ENCODE assay signal across 1 cellular context in the genomic region with DNA sequence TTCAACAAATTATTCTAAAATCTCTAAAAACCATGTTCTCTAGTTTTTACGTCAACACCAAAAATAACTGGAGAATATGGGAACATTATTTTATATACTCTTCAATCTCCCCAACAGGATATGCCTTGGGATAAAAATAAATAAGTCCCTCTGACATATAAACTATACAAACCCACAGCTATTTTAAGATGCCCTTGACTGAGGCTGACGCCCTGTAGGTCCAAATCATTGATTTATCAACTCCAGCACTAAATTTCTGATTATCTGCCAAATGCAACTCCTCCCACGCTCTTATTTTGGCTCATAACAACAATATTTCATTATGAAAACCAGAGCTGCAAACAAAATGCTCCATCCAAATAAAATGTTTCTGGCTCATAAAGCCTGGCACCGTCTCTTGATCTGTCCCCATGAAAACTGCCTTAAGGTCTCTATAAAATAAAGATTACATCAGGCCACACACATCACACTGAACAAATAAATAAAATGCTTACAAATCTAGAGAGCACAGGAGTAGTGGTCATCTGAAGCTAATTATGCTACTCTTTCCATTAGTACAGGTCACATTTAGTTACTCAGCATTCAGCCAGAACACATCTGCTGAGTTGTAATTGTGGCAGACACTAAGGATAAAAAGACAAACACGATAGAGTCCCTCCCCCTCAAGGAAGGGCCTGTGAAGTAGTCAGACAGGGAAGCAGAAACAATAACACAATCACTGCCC.
TF ChIP-seq lines count a peak whose summit lies in the region.

No MANE protein-coding gene starts in this region.

TF ChIP-seq in HepG2, 621 proteins besides CTCF, POLR2A, EP300 and RAD21:
- TF ChIP-seq, protein P1, sequence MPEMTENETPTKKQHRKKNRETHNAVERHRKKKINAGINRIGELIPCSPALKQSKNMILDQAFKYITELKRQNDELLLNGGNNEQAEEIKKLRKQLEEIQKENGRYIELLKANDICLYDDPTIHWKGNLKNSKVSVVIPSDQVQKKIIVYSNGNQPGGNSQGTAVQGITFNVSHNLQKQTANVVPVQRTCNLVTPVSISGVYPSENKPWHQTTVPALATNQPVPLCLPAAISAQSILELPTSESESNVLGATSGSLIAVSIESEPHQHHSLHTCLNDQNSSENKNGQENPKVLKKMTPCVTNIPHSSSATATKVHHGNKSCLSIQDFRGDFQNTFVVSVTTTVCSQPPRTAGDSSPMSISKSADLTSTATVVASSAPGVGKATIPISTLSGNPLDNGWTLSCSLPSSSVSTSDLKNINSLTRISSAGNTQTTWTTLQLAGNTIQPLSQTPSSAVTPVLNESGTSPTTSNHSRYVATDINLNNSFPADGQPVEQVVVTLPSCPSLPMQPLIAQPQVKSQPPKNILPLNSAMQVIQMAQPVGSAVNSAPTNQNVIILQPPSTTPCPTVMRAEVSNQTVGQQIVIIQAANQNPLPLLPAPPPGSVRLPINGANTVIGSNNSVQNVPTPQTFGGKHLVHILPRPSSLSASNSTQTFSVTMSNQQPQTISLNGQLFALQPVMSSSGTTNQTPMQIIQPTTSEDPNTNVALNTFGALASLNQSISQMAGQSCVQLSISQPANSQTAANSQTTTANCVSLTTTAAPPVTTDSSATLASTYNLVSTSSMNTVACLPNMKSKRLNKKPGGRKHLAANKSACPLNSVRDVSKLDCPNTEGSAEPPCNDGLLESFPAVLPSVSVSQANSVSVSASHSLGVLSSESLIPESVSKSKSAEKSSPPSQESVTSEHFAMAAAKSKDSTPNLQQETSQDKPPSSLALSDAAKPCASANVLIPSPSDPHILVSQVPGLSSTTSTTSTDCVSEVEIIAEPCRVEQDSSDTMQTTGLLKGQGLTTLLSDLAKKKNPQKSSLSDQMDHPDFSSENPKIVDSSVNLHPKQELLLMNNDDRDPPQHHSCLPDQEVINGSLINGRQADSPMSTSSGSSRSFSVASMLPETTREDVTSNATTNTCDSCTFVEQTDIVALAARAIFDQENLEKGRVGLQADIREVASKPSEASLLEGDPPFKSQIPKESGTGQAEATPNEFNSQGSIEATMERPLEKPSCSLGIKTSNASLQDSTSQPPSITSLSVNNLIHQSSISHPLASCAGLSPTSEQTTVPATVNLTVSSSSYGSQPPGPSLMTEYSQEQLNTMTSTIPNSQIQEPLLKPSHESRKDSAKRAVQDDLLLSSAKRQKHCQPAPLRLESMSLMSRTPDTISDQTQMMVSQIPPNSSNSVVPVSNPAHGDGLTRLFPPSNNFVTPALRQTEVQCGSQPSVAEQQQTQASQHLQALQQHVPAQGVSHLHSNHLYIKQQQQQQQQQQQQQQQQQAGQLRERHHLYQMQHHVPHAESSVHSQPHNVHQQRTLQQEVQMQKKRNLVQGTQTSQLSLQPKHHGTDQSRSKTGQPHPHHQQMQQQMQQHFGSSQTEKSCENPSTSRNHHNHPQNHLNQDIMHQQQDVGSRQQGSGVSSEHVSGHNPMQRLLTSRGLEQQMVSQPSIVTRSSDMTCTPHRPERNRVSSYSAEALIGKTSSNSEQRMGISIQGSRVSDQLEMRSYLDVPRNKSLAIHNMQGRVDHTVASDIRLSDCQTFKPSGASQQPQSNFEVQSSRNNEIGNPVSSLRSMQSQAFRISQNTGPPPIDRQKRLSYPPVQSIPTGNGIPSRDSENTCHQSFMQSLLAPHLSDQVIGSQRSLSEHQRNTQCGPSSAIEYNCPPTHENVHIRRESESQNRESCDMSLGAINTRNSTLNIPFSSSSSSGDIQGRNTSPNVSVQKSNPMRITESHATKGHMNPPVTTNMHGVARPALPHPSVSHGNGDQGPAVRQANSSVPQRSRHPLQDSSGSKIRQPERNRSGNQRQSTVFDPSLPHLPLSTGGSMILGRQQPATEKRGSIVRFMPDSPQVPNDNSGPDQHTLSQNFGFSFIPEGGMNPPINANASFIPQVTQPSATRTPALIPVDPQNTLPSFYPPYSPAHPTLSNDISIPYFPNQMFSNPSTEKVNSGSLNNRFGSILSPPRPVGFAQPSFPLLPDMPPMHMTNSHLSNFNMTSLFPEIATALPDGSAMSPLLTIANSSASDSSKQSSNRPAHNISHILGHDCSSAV (CRISPR knock-in tag; IDR thresholded peaks at IDR 0.05; ENCODE audit: borderline replicate concordance), result no peak
- no peak for TF ChIP-seq ZNF256 (CRISPR knock-in tag; conservative IDR thresholded peaks at IDR 0.05)
- TF ChIP-seq, protein P2, sequence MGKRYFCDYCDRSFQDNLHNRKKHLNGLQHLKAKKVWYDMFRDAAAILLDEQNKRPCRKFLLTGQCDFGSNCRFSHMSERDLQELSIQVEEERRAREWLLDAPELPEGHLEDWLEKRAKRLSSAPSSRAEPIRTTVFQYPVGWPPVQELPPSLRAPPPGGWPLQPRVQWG (CRISPR knock-in tag; IDR thresholded peaks at IDR 0.05; ENCODE audit: borderline replicate concordance, low read depth), result no peak
- TF ChIP-seq, protein P3, sequence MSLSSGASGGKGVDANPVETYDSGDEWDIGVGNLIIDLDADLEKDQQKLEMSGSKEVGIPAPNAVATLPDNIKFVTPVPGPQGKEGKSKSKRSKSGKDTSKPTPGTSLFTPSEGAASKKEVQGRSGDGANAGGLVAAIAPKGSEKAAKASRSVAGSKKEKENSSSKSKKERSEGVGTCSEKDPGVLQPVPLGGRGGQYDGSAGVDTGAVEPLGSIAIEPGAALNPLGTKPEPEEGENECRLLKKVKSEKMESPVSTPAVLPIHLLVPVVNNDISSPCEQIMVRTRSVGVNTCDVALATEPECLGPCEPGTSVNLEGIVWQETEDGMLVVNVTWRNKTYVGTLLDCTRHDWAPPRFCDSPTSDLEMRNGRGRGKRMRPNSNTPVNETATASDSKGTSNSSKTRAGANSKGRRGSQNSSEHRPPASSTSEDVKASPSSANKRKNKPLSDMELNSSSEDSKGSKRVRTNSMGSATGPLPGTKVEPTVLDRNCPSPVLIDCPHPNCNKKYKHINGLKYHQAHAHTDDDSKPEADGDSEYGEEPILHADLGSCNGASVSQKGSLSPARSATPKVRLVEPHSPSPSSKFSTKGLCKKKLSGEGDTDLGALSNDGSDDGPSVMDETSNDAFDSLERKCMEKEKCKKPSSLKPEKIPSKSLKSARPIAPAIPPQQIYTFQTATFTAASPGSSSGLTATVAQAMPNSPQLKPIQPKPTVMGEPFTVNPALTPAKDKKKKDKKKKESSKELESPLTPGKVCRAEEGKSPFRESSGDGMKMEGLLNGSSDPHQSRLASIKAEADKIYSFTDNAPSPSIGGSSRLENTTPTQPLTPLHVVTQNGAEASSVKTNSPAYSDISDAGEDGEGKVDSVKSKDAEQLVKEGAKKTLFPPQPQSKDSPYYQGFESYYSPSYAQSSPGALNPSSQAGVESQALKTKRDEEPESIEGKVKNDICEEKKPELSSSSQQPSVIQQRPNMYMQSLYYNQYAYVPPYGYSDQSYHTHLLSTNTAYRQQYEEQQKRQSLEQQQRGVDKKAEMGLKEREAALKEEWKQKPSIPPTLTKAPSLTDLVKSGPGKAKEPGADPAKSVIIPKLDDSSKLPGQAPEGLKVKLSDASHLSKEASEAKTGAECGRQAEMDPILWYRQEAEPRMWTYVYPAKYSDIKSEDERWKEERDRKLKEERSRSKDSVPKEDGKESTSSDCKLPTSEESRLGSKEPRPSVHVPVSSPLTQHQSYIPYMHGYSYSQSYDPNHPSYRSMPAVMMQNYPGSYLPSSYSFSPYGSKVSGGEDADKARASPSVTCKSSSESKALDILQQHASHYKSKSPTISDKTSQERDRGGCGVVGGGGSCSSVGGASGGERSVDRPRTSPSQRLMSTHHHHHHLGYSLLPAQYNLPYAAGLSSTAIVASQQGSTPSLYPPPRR (CRISPR knock-in tag; IDR thresholded peaks at IDR 0.05; ENCODE audit: borderline replicate concordance), result no peak
- TF ChIP-seq SMARCE1 (IDR thresholded peaks at IDR 0.05; ENCODE audit: borderline replicate concordance), result no peak
- no peak for TF ChIP-seq ARID2 (CRISPR knock-in tag; IDR thresholded peaks at IDR 0.05; ENCODE audit: borderline replicate concordance)
- no peak for TF ChIP-seq ZNF552 (CRISPR knock-in tag; IDR thresholded peaks at IDR 0.05; ENCODE audit: borderline replicate concordance)
- TF ChIP-seq SIN3B (IDR thresholded peaks at IDR 0.05; ENCODE audit: low read length), result no peak
